Comparison of ENCODE assay signal across 29 cellular contexts in genomic region chr1:117320515-117320914, GRCh38.
"Had no signal": no experiment of that assay in that cellular context is flagged by ENCODE, and none has a peak within 500 bp of the region (broad histone marks: within the 10 kb centered on the region; RNA-seq: fewer than 3 reads in every experiment).

No MANE protein-coding gene starts in this region.

- H3K9me3 ChIP-seq: colonic mucosa, esophagus muscularis mucosa, esophagus squamous epithelium, gastrocnemius medialis, gastroesophageal sphincter, heart left ventricle, heart right ventricle had no signal

- DNase-seq: colonic mucosa; cortex of kidney; dermis blood vessel endothelial cell; dorsolateral prefrontal cortex; effector CD4-positive, alpha-beta T cell; effector CD8-positive, alpha-beta T cell; effector memory CD4-positive, alpha-beta T cell; effector memory CD8-positive, alpha-beta T cell; endodermal cell; erythroblast; esophagus squamous epithelium; foreskin fibroblast; foreskin keratinocyte; foreskin melanocyte; gastrocnemius medialis; glutamatergic neuron; head of caudate nucleus; heart left ventricle; heart right ventricle had no signal

- H3K4me1 ChIP-seq: colonic mucosa, esophagus squamous epithelium, foreskin keratinocyte, gastrocnemius medialis, gastroesophageal sphincter had no signal

- H2AFZ ChIP-seq: hepatocyte had no signal

- ATAC-seq: effector memory CD8-positive, alpha-beta T cell; esophagus mucosa; foreskin keratinocyte; gastrocnemius medialis; gastroesophageal sphincter; heart left ventricle; heart right ventricle had no signal

- H3K27ac ChIP-seq: colonic mucosa, coronary artery, epithelial cell of prostate, esophagus muscularis mucosa, esophagus squamous epithelium, foreskin keratinocyte, gastrocnemius medialis, gastroesophageal sphincter, hepatocyte had no signal

- FAIRE-seq: colon, endometrium, endothelial cell of umbilical vein, frontal cortex had no signal

- H3K4me3 ChIP-seq: colonic mucosa, coronary artery, dorsolateral prefrontal cortex, esophagus muscularis mucosa, esophagus squamous epithelium, gastrocnemius medialis, gastroesophageal sphincter, heart left ventricle, heart right ventricle, hepatocyte had no signal

- H3K27me3 ChIP-seq: colonic mucosa, dorsolateral prefrontal cortex, esophagus muscularis mucosa, gastrocnemius medialis, gastroesophageal sphincter, heart left ventricle, heart right ventricle, hepatocyte had no signal

- H3K36me3 ChIP-seq: colonic mucosa, esophagus muscularis mucosa, esophagus squamous epithelium, gastrocnemius medialis, gastroesophageal sphincter, heart left ventricle, heart right ventricle had no signal

- H3K79me2 ChIP-seq: hepatocyte had no signal
